In the genomic region with DNA sequence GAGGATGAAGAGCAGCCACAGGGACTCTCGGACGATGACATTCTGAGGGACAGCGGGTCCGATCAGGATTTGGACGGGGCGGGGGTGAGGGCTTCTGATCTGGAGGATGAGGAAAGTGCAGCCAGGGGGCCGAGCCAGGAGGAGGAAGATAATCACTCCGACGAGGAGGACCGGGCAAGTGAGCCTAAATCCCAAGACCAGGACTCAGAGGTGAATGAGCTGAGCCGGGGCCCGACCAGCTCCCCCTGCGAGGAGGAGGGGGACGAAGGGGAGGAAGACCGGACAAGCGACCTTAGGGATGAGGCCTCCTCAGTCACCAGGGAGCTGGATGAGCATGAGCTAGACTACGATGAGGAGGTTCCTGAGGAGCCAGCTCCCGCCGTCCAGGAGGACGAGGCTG, we compare ENCODE assay signal across 17 cellular contexts.
"Had no signal": no experiment of that assay in that cellular context is flagged by ENCODE, and none has a peak within 500 bp of the region (broad histone marks: within the 10 kb centered on the region; RNA-seq: fewer than 3 reads in every experiment).

No MANE protein-coding gene starts in this region.

- H3K9me3 Mint-ChIP-seq: activated CD4-positive, alpha-beta T cell treated with anti-CD3 and anti-CD28 coated beads, Interleukin-2, amount 10 ng/mL, durations not matched to agents 7 days and 5 days; dendritic cell treated with granulocyte-macrophage colony-stimulating factor and Interleukin-4, amounts not matched to agents 40 ng/mL and 50 ng/mL, for 4 days; immature natural killer cell; nephron progenitor cell; stimulated activated naive B cell treated with anti-CD40 and anti-IgM and Interleukin-4, amounts not matched to agents 10 μg/mL and 1 μg/mL and 100 μg/mL, for 72 hours had no signal

- H3K4me3 ChIP-seq: esophagus squamous epithelium, spleen, tibial nerve had no signal

- H3K27me3 Mint-ChIP-seq: activated CD4-positive, alpha-beta T cell treated with anti-CD3 and anti-CD28 coated beads, Interleukin-2, amount 10 ng/mL, durations not matched to agents 7 days and 5 days; dendritic cell treated with granulocyte-macrophage colony-stimulating factor and Interleukin-4, amounts not matched to agents 40 ng/mL and 50 ng/mL, for 4 days; stimulated activated naive B cell treated with anti-CD40 and anti-IgM and Interleukin-4, amounts not matched to agents 10 μg/mL and 1 μg/mL and 100 μg/mL, for 72 hours had no signal

- H3K27ac Mint-ChIP-seq: activated CD4-positive, alpha-beta T cell treated with anti-CD3 and anti-CD28 coated beads, Interleukin-2, amount 10 ng/mL, durations not matched to agents 7 days and 5 days; stimulated activated naive B cell treated with anti-CD40 and anti-IgM and Interleukin-4, amounts not matched to agents 10 μg/mL and 1 μg/mL and 100 μg/mL, for 72 hours had no signal

- ATAC-seq: left ventricle myocardium superior; stimulated activated naive B cell treated with anti-CD40 and anti-IgM and Interleukin-4, amounts not matched to agents 10 μg/mL and 1 μg/mL and 100 μg/mL, for 72 hours had no signal

- H3K9me3 ChIP-seq: esophagus squamous epithelium, spleen, tibial nerve had no signal

- H3K27ac ChIP-seq: esophagus squamous epithelium, tibial nerve had no signal

- DNase-seq: activated CD4-positive, alpha-beta T cell treated with anti-CD3 and anti-CD28 coated beads, Interleukin-2, amount 10 ng/mL, durations not matched to agents 7 days and 5 days; activated gamma-delta T cell; activated T-cell treated with anti-CD3 and anti-CD28 coated beads for 4 hours; aorta; effector CD8-positive, alpha-beta T cell; esophagus squamous epithelium; immature natural killer cell; kidney glomerular epithelial cell; left ventricle myocardium superior; nephron progenitor cell; nucleus accumbens; spleen; stimulated activated CD4-positive, alpha-beta T cell treated with anti-CD3 and anti-CD28 coated beads, Interleukin-4, amount 100 ng/mL, for 4 hours; stimulated activated naive B cell treated with anti-CD40 and anti-IgM and Interleukin-4, amounts not matched to agents 10 μg/mL and 1 μg/mL and 100 μg/mL, for 72 hours; substantia nigra had no signal

- H3K4me3 Mint-ChIP-seq: activated CD4-positive, alpha-beta T cell treated with anti-CD3 and anti-CD28 coated beads, Interleukin-2, amount 10 ng/mL, durations not matched to agents 7 days and 5 days; dendritic cell treated with granulocyte-macrophage colony-stimulating factor and Interleukin-4, amounts not matched to agents 40 ng/mL and 50 ng/mL, for 4 days; immature natural killer cell; nephron progenitor cell; stimulated activated naive B cell treated with anti-CD40 and anti-IgM and Interleukin-4, amounts not matched to agents 10 μg/mL and 1 μg/mL and 100 μg/mL, for 72 hours had no signal

- H3K27me3 ChIP-seq: esophagus squamous epithelium, spleen, tibial nerve had no signal
